In the genomic region with DNA sequence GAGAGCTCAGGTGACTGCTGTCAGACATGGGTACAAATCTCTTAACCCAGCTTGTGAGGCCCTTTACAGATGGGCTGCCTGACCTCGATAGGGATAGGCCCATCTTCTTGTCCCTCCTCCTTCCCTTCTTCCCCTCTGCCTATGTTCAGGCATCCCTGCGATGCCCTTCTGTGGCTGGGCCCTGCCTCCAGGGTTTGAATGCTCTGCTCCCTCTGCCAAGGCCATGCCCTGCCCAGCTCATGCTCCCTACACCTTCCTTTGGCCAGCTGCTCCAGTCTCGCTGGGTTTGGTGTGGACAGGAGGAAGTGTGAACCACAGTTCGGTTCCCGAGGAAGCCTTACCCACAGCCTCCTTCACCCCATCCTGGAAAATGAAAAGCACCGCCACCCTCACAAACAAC, we compare ENCODE assay signal across 16 cellular contexts. TPM values are rescaled to one million over a fixed set of nuclear protein-coding genes. Genes with fewer than 3 reads are reported as not detected.
A peak's percentile ranks its signal among the peaks of the same experiment; 100 is the strongest.
DNase-seq lines count a peak whose midpoint lies in the region; ATAC-seq, FAIRE-seq and TF ChIP-seq lines count a peak whose summit lies in the region.
"Had no signal": no experiment of that assay in that cellular context is flagged by ENCODE, and none has a peak within 500 bp of the region (broad histone marks: within the 10 kb centered on the region; RNA-seq: fewer than 3 reads in every experiment).

No MANE protein-coding gene starts in this region.

- H3K4me2 ChIP-seq in K562 (ENCODE audit: insufficient read depth, low read length): no peak overlapping the region

- CTCF ChIA-PET in K562 (lab: Yijun Ruan, JAX; ENCODE audit: low intra/inter-chr PET ratio): no interaction called here

- no peaks in the 10 kb centered on the region for H3K27me3 ChIP-seq in K562 (ENCODE audit: control insufficient read depth in 2 of 2, insufficient read depth in 2 of 2, low read length in 2 of 2)
- no peaks in the 10 kb centered on the region for H3K27me3 ChIP-seq in vagina

- intact Hi-C loops in Right ventricle myocardium inferior (cut with DNase I) (loop anchor here (5.0 kb wide), 1 partner anchor 571 kb away; no protein-coding TSS in a partner anchor), cardiac septum (cut with DNase I) (no loop called here), K562 (cut with micrococcal nuclease) (no loop called here), vagina (cut with DNase I) (no loop called here)

- no peak for DNase-seq in Right ventricle myocardium inferior (ENCODE audit: missing footprints)
- DNase-seq in cardiac septum (ENCODE audit: low spot score): no peak
- no peak for DNase-seq in K562 (ENCODE audit: extremely low read depth in 1 of 4, low spot score in 3 of 4)
- no peak for DNase-seq in natural killer cell treated with Interleukin-12 subunit alpha and Interleukin-12 subunit beta and Interleukin-15 and Interleukin-18, amount 100 ng/mL, for 72 hours (ENCODE audit: low spot score)
- DNase-seq in vagina (ENCODE audit: extremely low spot score in 2 of 2): no peak
- no peak for DNase-seq in GOT3 (lab: John Stamatoyannopoulos, UW)
- DNase-seq in NOMO-1 treated with DMSO at 0.1 percent for 48 hours (lab: John Stamatoyannopoulos, UW; ENCODE audit: unreplicated experiment): no peak
- DNase-seq: GM23248, NCI-H1105, SIG-M5 had no signal

- H3K79me2 ChIP-seq in K562 (ENCODE audit: control insufficient read depth, insufficient read depth, low read length): peaks cover 85% of the 10 kb centered on the region

- no peak for TF ChIP-seq RAD21 in K562 (CRISPR knock-in tag; conservative IDR thresholded peaks at IDR 0.05 in 1 of 2, IDR thresholded peaks at IDR 0.05 in 1 of 2)

- H3K36me3 Mint-ChIP-seq in natural killer cell treated with Interleukin-12 subunit alpha and Interleukin-12 subunit beta and Interleukin-15 and Interleukin-18, amount 100 ng/mL, for 72 hours: peaks cover 7% of the 10 kb centered on the region

- H3K27ac Mint-ChIP-seq in natural killer cell treated with Interleukin-12 subunit alpha and Interleukin-12 subunit beta and Interleukin-15 and Interleukin-18, amount 100 ng/mL, for 72 hours: peak overlapping the region; percentile 73 to 84
- H3K27ac Mint-ChIP-seq: activated naive CD4-positive, alpha-beta T cell treated with anti-CD3 and anti-CD28 coated beads, Interleukin-2, amount 50 U/mL, for 24 hours had no signal

- H3K4me1 ChIP-seq in K562 (replicated peaks in 1 of 2; ENCODE audit: control insufficient read depth in 2 of 2, insufficient read depth in 2 of 2, low read length in 2 of 2) (peaks cover 28 to 49% of the 10 kb centered on the region in 2 experiments), vagina (peaks cover 82% of the 10 kb centered on the region)

- FAIRE-seq in K562 (lab: Jason Lieb, UNC): no peak
- FAIRE-seq: D721Med, endometrium, keratinocyte had no signal

- ATAC-seq in Right ventricle myocardium inferior (peak; percentile 17), K562 (no peak), HG02588 (IDR thresholded peaks at IDR 0.05; ENCODE audit: unreplicated experiment) (no peak)
- ATAC-seq in natural killer cell treated with Interleukin-12 subunit alpha and Interleukin-12 subunit beta and Interleukin-15 and Interleukin-18, amount 100 ng/mL, for 72 hours: no peak

- H3K4me3 Mint-ChIP-seq in natural killer cell treated with Interleukin-12 subunit alpha and Interleukin-12 subunit beta and Interleukin-15 and Interleukin-18, amount 100 ng/mL, for 72 hours: peak overlapping the region; percentile 85

- H3K27ac ChIP-seq in K562 (ENCODE audit: extremely low read depth, low read depth, low read length) (no peak overlapping the region), vagina (peak overlapping the region; percentile 61)
- H3K27ac ChIP-seq: GM23248, prostate gland had no signal

- POLR2A ChIA-PET in K562 (lab: Yijun Ruan, JAX): no interaction called here

- H4K20me1 ChIP-seq in K562 (replicated peaks; ENCODE audit: control insufficient read depth, insufficient read depth, low read length): peaks cover 15% of the 10 kb centered on the region

- H3K9me3 ChIP-seq in K562 (replicated peaks; ENCODE audit: control insufficient read depth, insufficient read depth, low read depth, low read length): no peaks in the 10 kb centered on the region
- no peaks in the 10 kb centered on the region for H3K9me3 ChIP-seq in vagina
- H3K9me3 ChIP-seq: prostate gland had no signal

- no peak for TF ChIP-seq POLR2A in K562 (conservative IDR thresholded peaks at IDR 0.05)
- no peak for TF ChIP-seq POLR2A in vagina (IDR thresholded peaks at IDR 0.05)

- no peaks in the 10 kb centered on the region for H3K9me3 Mint-ChIP-seq in natural killer cell treated with Interleukin-12 subunit alpha and Interleukin-12 subunit beta and Interleukin-15 and Interleukin-18, amount 100 ng/mL, for 72 hours
- H3K9me3 Mint-ChIP-seq: activated naive CD4-positive, alpha-beta T cell treated with anti-CD3 and anti-CD28 coated beads, Interleukin-2, amount 50 U/mL, for 24 hours had no signal

- H3K27me3 Mint-ChIP-seq in natural killer cell treated with Interleukin-12 subunit alpha and Interleukin-12 subunit beta and Interleukin-15 and Interleukin-18, amount 100 ng/mL, for 72 hours: no peaks in the 10 kb centered on the region
- H3K27me3 Mint-ChIP-seq: activated naive CD4-positive, alpha-beta T cell treated with anti-CD3 and anti-CD28 coated beads, Interleukin-2, amount 50 U/mL, for 24 hours had no signal

- in situ Hi-C loops in K562 (cut with MboI): no loop called here

- no peak for TF ChIP-seq CTCF in K562 (IDR thresholded peaks at IDR 0.05 in 2 of 3, conservative IDR thresholded peaks at IDR 0.05 in 1 of 3; ENCODE audit: insufficient read depth in 2 of 3, low read depth in 1 of 3, low read length in 3 of 3)
- TF ChIP-seq CTCF in vagina (IDR thresholded peaks at IDR 0.05): no peak

- peaks cover 11% of the 10 kb centered on the region; the same call in 1 of the 3 replicates for H3K36me3 ChIP-seq in K562 (ENCODE audit: control insufficient read depth, insufficient read depth, low read length)
- H3K36me3 ChIP-seq in vagina: no peaks in the 10 kb centered on the region
- H3K36me3 ChIP-seq: prostate gland had no signal

- H3K4me1 Mint-ChIP-seq in natural killer cell treated with Interleukin-12 subunit alpha and Interleukin-12 subunit beta and Interleukin-15 and Interleukin-18, amount 100 ng/mL, for 72 hours (ENCODE audit: low read depth in 2 of 2): peaks cover 55 to 69% of the 10 kb centered on the region in 2 donors

- TF ChIP-seq EP300 in K562 (IDR thresholded peaks at IDR 0.05; ENCODE audit: low read length): no peak

- H3K4me3 ChIP-seq in K562: no peak overlapping the region
- no peak overlapping the region for H3K4me3 ChIP-seq in vagina
- H3K4me3 ChIP-seq: GM23248, prostate gland had no signal

- peaks cover 17% of the 10 kb centered on the region for H3K9me1 ChIP-seq in K562 (ENCODE audit: control insufficient read depth, insufficient read depth, low read length)

- peak overlapping the region in 1 of 2 experiments; percentile 67; a peak in 2 of 4 replicates for H3K9ac ChIP-seq in K562 (ENCODE audit: insufficient read depth in 1 of 2, low read depth in 2 of 2, low read length in 2 of 2)
- H3K9ac ChIP-seq: GM23248 had no signal

- 87% methylated on average over 6 of the region's 6 CpGs for WGBS in K562 (ENCODE audit: insufficient coverage, low coverage, missing lambda C conversion rate)

- BruUV-seq in K562 (replicated peaks; lab: Mats Ljungman, UMichigan): no TSS peak

- H2AFZ ChIP-seq in K562 (ENCODE audit: low read depth, low read length): no peak overlapping the region
- H2AFZ ChIP-seq: GM23248 had no signal

RNA-seq across cellular contexts. Expression of gene FYCO1, which starts 4.3 kb away (rescaled TPM):
- total RNA-seq in Right ventricle myocardium inferior (107 TPM), cardiac septum (129 TPM), K562 (2014; rRNA removed) (6.7 and 7.9 TPM in 2 replicates), K562 (2014; rRNA removed; fragmentation: Illumina TruSeq; extraction: Trizol) (7.4 and 8.3 TPM in 2 replicates), K562 (2015; rRNA removed; fragmentation: Illumina TruSeq; extraction: Trizol) (8.6 and 9.1 TPM in 2 replicates), K562 (2021) (11.8 and 13.8 TPM in 2 replicates), vagina (45.7 TPM)
- total RNA-seq in K562 (2011; cell fraction: chromatin; rRNA removed; ENCODE audit: low replicate concordance): 31.3 and 41.9 TPM in 2 replicates
- total RNA-seq in K562 (2011; cell fraction: nucleolus; rRNA removed): 26.8 and 33.7 TPM in 2 replicates
- total RNA-seq in K562 (2011; cell fraction: nucleoplasm; rRNA removed): 26.5 and 30.9 TPM in 2 replicates
- polyA plus RNA-seq in K562 (2011; rRNA removed) (7.2 and 7.7 TPM in 2 replicates), K562 (2014; fragmentation: Illumina TruSeq; extraction: Trizol) (10.6 and 11.1 TPM in 2 replicates), K562 (2014; fragmentation: Nextera tagmentation; extraction: Ambion mirVana) (1 to 10 TPM; 2.1 to 3.0 TPM), K562 (2014; rRNA removed) (7.4 and 9.6 TPM in 2 replicates)
- 7.5 and 8.3 TPM in 2 replicates for polyA plus RNA-seq in K562 (2011; cell fraction: cytosol; rRNA removed)
- polyA plus RNA-seq in K562 (2011; cell fraction: nucleus; rRNA removed): 15.5 and 25.2 TPM in 2 replicates
- polyA plus RNA-seq in K562 (2012): 5.4 and 7.1 TPM in 2 replicates
- 13.2 and 13.9 TPM in 2 replicates for polyA minus RNA-seq in K562 (2011; rRNA and poly(A)+ RNA removed)
- 7.2 and 8.5 TPM in 2 replicates for polyA minus RNA-seq in K562 (2011; cell fraction: cytosol; rRNA and poly(A)+ RNA removed)
- 28.9 and 29.5 TPM in 2 replicates for polyA minus RNA-seq in K562 (2011; cell fraction: nucleus; rRNA and poly(A)+ RNA removed)
- 10 to 100 TPM; 14.6 to 30.3 TPM for total RNA-seq in natural killer cell treated with Interleukin-12 subunit alpha and Interleukin-12 subunit beta and Interleukin-15 and Interleukin-18, amount 100 ng/mL, for 72 hours

RNA-seq across cellular contexts. Expression of gene XCR1, which starts 35.9 kb away (rescaled TPM):
- total RNA-seq in Right ventricle myocardium inferior (not detected), cardiac septum (not detected), K562 (2014; rRNA removed) (not detected in 2 replicates), K562 (2014; rRNA removed; fragmentation: Illumina TruSeq; extraction: Trizol) (not detected in 2 replicates), K562 (2015; rRNA removed; fragmentation: Illumina TruSeq; extraction: Trizol) (not detected in 2 replicates), K562 (2021) (not detected in 2 replicates), vagina (not detected)
- total RNA-seq in K562 (2011; cell fraction: chromatin; rRNA removed; ENCODE audit: low replicate concordance): not detected in 2 replicates
- total RNA-seq in K562 (2011; cell fraction: nucleolus; rRNA removed): not detected in 2 replicates
- total RNA-seq in K562 (2011; cell fraction: nucleoplasm; rRNA removed): not detected in 2 replicates
- polyA plus RNA-seq in K562 (2011; rRNA removed) (not detected in 2 replicates), K562 (2014; fragmentation: Illumina TruSeq; extraction: Trizol) (not detected in 2 replicates), K562 (2014; fragmentation: Nextera tagmentation; extraction: Ambion mirVana) (not detected), K562 (2014; rRNA removed) (not detected in 2 replicates)
- not detected in 2 replicates for polyA plus RNA-seq in K562 (2011; cell fraction: cytosol; rRNA removed)
- polyA plus RNA-seq in K562 (2011; cell fraction: nucleus; rRNA removed): not detected in 2 replicates
- not detected in 2 replicates for polyA plus RNA-seq in K562 (2012)
- not detected in 2 replicates for polyA minus RNA-seq in K562 (2011; rRNA and poly(A)+ RNA removed)
- not detected in 2 replicates for polyA minus RNA-seq in K562 (2011; cell fraction: cytosol; rRNA and poly(A)+ RNA removed)
- polyA minus RNA-seq in K562 (2011; cell fraction: nucleus; rRNA and poly(A)+ RNA removed): not detected in 2 replicates
- total RNA-seq in natural killer cell treated with Interleukin-12 subunit alpha and Interleukin-12 subunit beta and Interleukin-15 and Interleukin-18, amount 100 ng/mL, for 72 hours: not detected
- total RNA-seq: GM23248, prostate gland had no signal
- polyA plus RNA-seq: GM23248 had no signal

RNA-seq across cellular contexts. Expression of gene CXCR6, which starts 48.1 kb away (rescaled TPM):
- total RNA-seq in Right ventricle myocardium inferior (0.19 TPM), cardiac septum (0.32 TPM), K562 (2014; rRNA removed) (not detected in 2 replicates), K562 (2014; rRNA removed; fragmentation: Illumina TruSeq; extraction: Trizol) (not detected in 2 replicates), K562 (2015; rRNA removed; fragmentation: Illumina TruSeq; extraction: Trizol) (not detected in 2 replicates), K562 (2021) (not detected in 2 replicates), vagina (9.6 TPM)
- not detected in 2 replicates for total RNA-seq in K562 (2011; cell fraction: chromatin; rRNA removed; ENCODE audit: low replicate concordance)
- total RNA-seq in K562 (2011; cell fraction: nucleolus; rRNA removed): not detected in 2 replicates
- total RNA-seq in K562 (2011; cell fraction: nucleoplasm; rRNA removed): not detected in 2 replicates
- polyA plus RNA-seq in K562 (2011; rRNA removed) (not detected in 2 replicates), K562 (2014; fragmentation: Illumina TruSeq; extraction: Trizol) (not detected in 2 replicates), K562 (2014; fragmentation: Nextera tagmentation; extraction: Ambion mirVana) (under 1 TPM in 1 of 2 experiments, not detected in 1; 0.28 TPM), K562 (2014; rRNA removed) (not detected in 2 replicates)
- not detected in 2 replicates for polyA plus RNA-seq in K562 (2011; cell fraction: cytosol; rRNA removed)
- polyA plus RNA-seq in K562 (2011; cell fraction: nucleus; rRNA removed): not detected in 2 replicates
- 0.12 and 0.16 TPM in 2 replicates for polyA plus RNA-seq in K562 (2012)
- polyA minus RNA-seq in K562 (2011; rRNA and poly(A)+ RNA removed): not detected in 2 replicates
- polyA minus RNA-seq in K562 (2011; cell fraction: cytosol; rRNA and poly(A)+ RNA removed): not detected in 2 replicates
- polyA minus RNA-seq in K562 (2011; cell fraction: nucleus; rRNA and poly(A)+ RNA removed): not detected in 2 replicates
- total RNA-seq in natural killer cell treated with Interleukin-12 subunit alpha and Interleukin-12 subunit beta and Interleukin-15 and Interleukin-18, amount 100 ng/mL, for 72 hours: 1 to 10 TPM; 4.0 to 5.3 TPM
- total RNA-seq: GM23248 had no signal
- polyA plus RNA-seq: GM23248, keratinocyte had no signal
